Comparison of ENCODE assay signal across 25 cellular contexts in genomic region chr22:25482091-25482760, GRCh38.
DNase-seq lines count a peak whose midpoint lies in the region; ATAC-seq and TF ChIP-seq lines count a peak whose summit lies in the region.
"Had no signal": no experiment of that assay in that cellular context is flagged by ENCODE, and none has a peak within 500 bp of the region (broad histone marks: within the 10 kb centered on the region; RNA-seq: fewer than 3 reads in every experiment).

No MANE protein-coding gene starts in this region.

- H3K79me2 ChIP-seq in HCT116 (ENCODE audit: insufficient read depth, low read length), result no peaks in the 10 kb centered on the region

- DNase-seq in HCT116 (ENCODE audit: low read depth, low spot score), result no peak
- DNase-seq in left kidney (ENCODE audit: low read depth, low spot score), result peak; percentile 33
- DNase-seq in Ammon's horn (ENCODE audit: low spot score), result no peak
- DNase-seq in CD4-positive, alpha-beta T cell, result no peak
- DNase-seq: activated CD4-positive, CD25-positive, alpha-beta regulatory T cell treated with anti-CD3 and anti-CD28 coated beads, Interleukin-2, amount 50 U/mL, for 72 hours; activated CD8-positive, alpha-beta memory T cell treated with anti-CD3 and anti-CD28 coated beads for 24 hours; activated naive CD4-positive, alpha-beta T cell treated with Interleukin-2 at 50 U/mL for 16 hours; activated T-cell treated with anti-CD3 and anti-CD28 coated beads, Interleukin-2, amount 50 U/mL, for 48 hours; amniotic stem cell; CD4-positive, CD25-positive, alpha-beta regulatory T cell; GDM1; left colon; NCI-H1105; NCI-H2081; NCI-H526 treated with DMSO at 0.1 percent for 48 hours; ovary; right cardiac atrium; stimulated activated CD4-positive, alpha-beta T cell treated with anti-CD3 and anti-CD28 coated beads, Interleukin-12 subunit alpha, Interleukin-12 subunit beta, amount 100 ng/mL, for 4 hours; SW 1271; upper lobe of right lung had no signal

- no peak for TF ChIP-seq RAD21 in HCT116 (IDR thresholded peaks at IDR 0.05; ENCODE audit: low read depth)

- H4K20me1 ChIP-seq in BLaER1 (no peaks in the 10 kb centered on the region), HCT116 (ENCODE audit: insufficient read depth) (no peaks in the 10 kb centered on the region)

- peaks cover 37% of the 10 kb centered on the region for H3K4me1 ChIP-seq in BLaER1
- H3K4me1 ChIP-seq in HCT116 (ENCODE audit: control insufficient read depth in 1 of 2, insufficient read depth in 2 of 2, low read length in 2 of 2), result peaks cover 27 to 28% of the 10 kb centered on the region in 2 experiments
- H3K4me1 ChIP-seq: upper lobe of right lung had no signal

- peaks cover 49% of the 10 kb centered on the region for H3K36me3 ChIP-seq in BLaER1
- no peaks in the 10 kb centered on the region; a peak in 1 of 4 replicates for H3K36me3 ChIP-seq in HCT116 (ENCODE audit: control insufficient read depth in 1 of 2, insufficient read depth in 2 of 2, low read length in 2 of 2)
- H3K36me3 ChIP-seq: ovary, upper lobe of right lung had no signal

- TF ChIP-seq CTCF in HCT116 (IDR thresholded peaks at IDR 0.05 in 2 of 3, conservative IDR thresholded peaks at IDR 0.05 in 1 of 3; ENCODE audit: borderline replicate concordance in 1 of 3, insufficient read depth in 1 of 3, low read depth in 2 of 3, low read length in 2 of 3) (no peak), VCaP (conservative IDR thresholded peaks at IDR 0.05) (no peak)
- no peak for TF ChIP-seq CTCF in CD4-positive, alpha-beta T cell (IDR thresholded peaks at IDR 0.05)

- no peak for TF ChIP-seq POLR2A in HCT116 (IDR thresholded peaks at IDR 0.05; ENCODE audit: borderline replicate concordance, extremely low read depth, insufficient read depth, insufficient read length)

- H2AFZ ChIP-seq in HCT116 (ENCODE audit: low read depth, low read length, poor library complexity, severe bottlenecking), result no peak overlapping the region

- POLR2A ChIA-PET in HCT116 (lab: Charles Lee), result no interaction called here
- POLR2A ChIA-PET in CD4-positive, alpha-beta T cell (lab: Charles Lee), result no interaction called here

- no peak overlapping the region for H3K27ac Mint-ChIP-seq in CD4-positive, alpha-beta T cell
- H3K27ac Mint-ChIP-seq: natural killer cell treated with Interleukin-12 subunit alpha and Interleukin-12 subunit beta and Interleukin-15 and Interleukin-18, amount 100 ng/mL, for 72 hours had no signal

- RAD21 ChIA-PET in HCT116 (lab: Charles Lee; ENCODE audit: low non-redundant PET in 1 of 2, low total read pairs in 2 of 2, uncharacterized antibody in 2 of 2, unreplicated experiment in 2 of 2), result no interaction called here

- H3K4me3 ChIP-seq in BLaER1 (no peak overlapping the region), HCT116 (replicated peaks in 1 of 2; ENCODE audit: low read depth in 1 of 2, low read length in 2 of 2) (no peak overlapping the region)
- H3K4me3 ChIP-seq: cardiac muscle cell, ovary, upper lobe of right lung had no signal

- peaks cover 42% of the 10 kb centered on the region for H3K36me3 Mint-ChIP-seq in CD4-positive, alpha-beta T cell (ENCODE audit: low read depth)
- H3K36me3 Mint-ChIP-seq: natural killer cell treated with Interleukin-12 subunit alpha and Interleukin-12 subunit beta and Interleukin-15 and Interleukin-18, amount 100 ng/mL, for 72 hours had no signal

- H3K9me3 Mint-ChIP-seq in CD4-positive, alpha-beta T cell, result peaks cover 3% of the 10 kb centered on the region
- H3K9me3 Mint-ChIP-seq: natural killer cell treated with Interleukin-12 subunit alpha and Interleukin-12 subunit beta and Interleukin-15 and Interleukin-18, amount 100 ng/mL, for 72 hours had no signal

- peaks cover 14% of the 10 kb centered on the region for H3K9me3 ChIP-seq in BLaER1
- no peaks in the 10 kb centered on the region; a peak in 1 of 4 replicates for H3K9me3 ChIP-seq in HCT116 (ENCODE audit: control insufficient read depth in 1 of 2, insufficient read depth in 1 of 2, low read depth in 1 of 2, low read length in 2 of 2)
- no peaks in the 10 kb centered on the region for H3K9me3 ChIP-seq in CD4-positive, alpha-beta T cell (ENCODE audit: control insufficient read depth, low read length)
- H3K9me3 ChIP-seq: ovary, upper lobe of right lung had no signal

- ATAC-seq in HCT116 (peak; percentile 75), GM18861 (IDR thresholded peaks at IDR 0.05; ENCODE audit: unreplicated experiment) (no peak)
- ATAC-seq in CD4-positive, alpha-beta T cell (ENCODE audit: poor library complexity), result no peak
- ATAC-seq: left colon; natural killer cell treated with Interleukin-12 subunit alpha and Interleukin-12 subunit beta and Interleukin-15 and Interleukin-18, amount 100 ng/mL, for 72 hours; upper lobe of right lung had no signal

- H3K27me3 Mint-ChIP-seq in CD4-positive, alpha-beta T cell, result no peaks in the 10 kb centered on the region
- H3K27me3 Mint-ChIP-seq: CD4-positive, CD25-positive, alpha-beta regulatory T cell; natural killer cell treated with Interleukin-12 subunit alpha and Interleukin-12 subunit beta and Interleukin-15 and Interleukin-18, amount 100 ng/mL, for 72 hours had no signal

- no peaks in the 10 kb centered on the region for H3K27me3 ChIP-seq in BLaER1
- H3K27me3 ChIP-seq in HCT116 (ENCODE audit: insufficient read depth, low read length), result no peaks in the 10 kb centered on the region
- no peaks in the 10 kb centered on the region for H3K27me3 ChIP-seq in CD4-positive, alpha-beta T cell (ENCODE audit: control insufficient read depth, insufficient read depth, low read length)
- H3K27me3 ChIP-seq: cardiac muscle cell, ovary, upper lobe of right lung had no signal

- CTCF ChIA-PET in HCT116 (lab: Charles Lee), result no interaction called here
- CTCF ChIA-PET in CD4-positive, alpha-beta T cell (lab: Charles Lee), result interaction anchor here (1.6 kb wide), 1 partner anchor 20 kb away, joined by 3 read pairs; no protein-coding TSS in a partner anchor

- no peak overlapping the region for H3K27ac ChIP-seq in BLaER1
- no peak overlapping the region for H3K27ac ChIP-seq in HCT116 (ENCODE audit: low read depth, low read length)
- peak overlapping the region; percentile 95 for H3K27ac ChIP-seq in VCaP
- H3K27ac ChIP-seq in CD4-positive, alpha-beta T cell (ENCODE audit: low read depth, low read length), result no peak overlapping the region
- H3K27ac ChIP-seq: ovary, upper lobe of right lung had no signal

- no peak overlapping the region for H3K4me2 ChIP-seq in BLaER1
- no peak overlapping the region for H3K4me2 ChIP-seq in HCT116 (ENCODE audit: low read length)

- intact Hi-C loops in HCT116 (cut with micrococcal nuclease), result no loop called here
- intact Hi-C loops in CD4-positive, alpha-beta T cell (cut with DNase I, micrococcal nuclease), result no loop called here

- H3K9ac ChIP-seq in BLaER1 (0 out of 2 replicates have a peak overlapping the region, but pooled peaks have one; percentile 32), HCT116 (ENCODE audit: low read length) (no peak overlapping the region)

- no TSS peak for BruUV-seq in HCT116 (replicated peaks; lab: Mats Ljungman, UMichigan)

- no peaks in the 10 kb centered on the region for H3K4me1 Mint-ChIP-seq in CD4-positive, alpha-beta T cell (ENCODE audit: low read depth)

- H3K4me3 Mint-ChIP-seq in CD4-positive, alpha-beta T cell, result no peak overlapping the region
- H3K4me3 Mint-ChIP-seq: CD4-positive, CD25-positive, alpha-beta regulatory T cell; natural killer cell treated with Interleukin-12 subunit alpha and Interleukin-12 subunit beta and Interleukin-15 and Interleukin-18, amount 100 ng/mL, for 72 hours had no signal

- no peaks in the 10 kb centered on the region for H3K9me2 ChIP-seq in HCT116 (ENCODE audit: insufficient read depth)

TF ChIP-seq in HCT116, 20 proteins besides CTCF, POLR2A, EP300 and RAD21 (continues in another document):
- TF ChIP-seq SIN3A (IDR thresholded peaks at IDR 0.05; ENCODE audit: low read depth) (no peak), CEBPB (IDR thresholded peaks at IDR 0.05; ENCODE audit: low read depth) (no peak), YY1 (IDR thresholded peaks at IDR 0.05; ENCODE audit: extremely low read depth, insufficient replicate concordance, low read depth, low read length) (no peak), REST (IDR thresholded peaks at IDR 0.05; ENCODE audit: low read depth) (no peak), EGR1 (IDR thresholded peaks at IDR 0.05; ENCODE audit: low read depth) (no peak), CBX3 (IDR thresholded peaks at IDR 0.05; ENCODE audit: low read depth) (no peak), ZFX (IDR thresholded peaks at IDR 0.05) (no peak), JUND (IDR thresholded peaks at IDR 0.05) (no peak), ATF3 (IDR thresholded peaks at IDR 0.05) (no peak), MAX (IDR thresholded peaks at IDR 0.05) (no peak)
